ENCODE assay signal across 11 cellular contexts in the genomic region with DNA sequence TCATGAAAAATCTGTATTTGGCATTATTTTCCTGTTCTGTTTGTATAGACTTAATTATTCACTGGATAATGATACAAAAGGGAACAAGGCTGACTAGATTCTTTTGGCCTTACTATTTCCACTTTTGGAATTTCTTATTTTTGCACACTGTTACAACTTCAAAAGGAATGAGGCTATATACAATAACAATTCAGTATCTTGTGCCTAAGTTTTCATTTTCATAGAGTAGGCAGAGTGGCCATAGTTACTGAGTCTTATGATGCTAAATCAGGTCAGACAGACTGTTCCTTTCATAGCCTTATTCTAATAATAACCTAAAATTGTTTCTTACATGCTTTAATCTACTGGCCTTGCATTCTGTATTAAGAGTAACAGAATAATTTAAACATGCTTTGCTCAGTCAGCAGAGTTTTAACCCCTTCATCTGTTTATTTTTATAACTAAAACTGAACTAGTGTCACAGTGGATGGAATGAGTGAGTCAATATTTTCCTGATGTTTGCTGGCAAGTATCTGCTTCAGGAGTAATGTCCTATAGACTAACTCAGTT.
DNase-seq lines count a peak whose midpoint lies in the region; ATAC-seq and TF ChIP-seq lines count a peak whose summit lies in the region.
"Had no signal": no experiment of that assay in that cellular context is flagged by ENCODE, and none has a peak within 500 bp of the region (broad histone marks: within the 10 kb centered on the region; RNA-seq: fewer than 3 reads in every experiment).

No MANE protein-coding gene starts in this region.

- in situ Hi-C loops in astrocyte of the spinal cord (cut with HindIII; ENCODE audit: low sequenced_read_pairs): no loop called here

- H3K4me1 Mint-ChIP-seq in stimulated activated naive B cell treated with anti-CD40 and anti-IgM and Interleukin-4, amounts not matched to agents 10 μg/mL and 1 μg/mL and 100 μg/mL, for 72 hours: peaks cover 1 to 9% of the 10 kb centered on the region in 2 donors

- H3K9me3 Mint-ChIP-seq in stimulated activated naive B cell treated with anti-CD40 and anti-IgM and Interleukin-4, amounts not matched to agents 10 μg/mL and 1 μg/mL and 100 μg/mL, for 72 hours: no peaks in the 10 kb centered on the region

- H3K4me3 ChIP-seq in astrocyte of the spinal cord (ENCODE audit: low read depth, low read length): no peak overlapping the region

- no peak overlapping the region for H3K27ac Mint-ChIP-seq in stimulated activated naive B cell treated with anti-CD40 and anti-IgM and Interleukin-4, amounts not matched to agents 10 μg/mL and 1 μg/mL and 100 μg/mL, for 72 hours

- H3K4me3 Mint-ChIP-seq in stimulated activated naive B cell treated with anti-CD40 and anti-IgM and Interleukin-4, amounts not matched to agents 10 μg/mL and 1 μg/mL and 100 μg/mL, for 72 hours: no peak overlapping the region

- H3K27me3 Mint-ChIP-seq in stimulated activated naive B cell treated with anti-CD40 and anti-IgM and Interleukin-4, amounts not matched to agents 10 μg/mL and 1 μg/mL and 100 μg/mL, for 72 hours: peaks cover 6 to 9% of the 10 kb centered on the region in 2 donors

- peak; percentile 29 for DNase-seq in NCI-H2171 treated with DMSO at 0.1 percent for 48 hours (lab: John Stamatoyannopoulos, UW)
- DNase-seq in NCI-H2171 (lab: John Stamatoyannopoulos, UW): no peak
- DNase-seq in astrocyte of the spinal cord (ENCODE audit: low read depth, low spot score): peak; percentile 85
- peak; percentile 18 for DNase-seq in hepatic stellate cell (ENCODE audit: low spot score)
- DNase-seq in stromal cell of bone marrow (ENCODE audit: low read depth): peak; percentile 47
- no peak for DNase-seq in stimulated activated naive B cell treated with anti-CD40 and anti-IgM and Interleukin-4, amounts not matched to agents 10 μg/mL and 1 μg/mL and 100 μg/mL, for 72 hours
- DNase-seq: activated T-cell treated with anti-CD3 and anti-CD28 coated beads for 4 hours, KBM-7, RPMI8226 had no signal

- no peak for TF ChIP-seq CTCF in astrocyte of the spinal cord (IDR thresholded peaks at IDR 0.05; ENCODE audit: low read depth, low read length)

- peaks cover 3 to 14% of the 10 kb centered on the region in 2 donors for H3K36me3 Mint-ChIP-seq in stimulated activated naive B cell treated with anti-CD40 and anti-IgM and Interleukin-4, amounts not matched to agents 10 μg/mL and 1 μg/mL and 100 μg/mL, for 72 hours

- ATAC-seq in HG02885 (IDR thresholded peaks at IDR 0.05; ENCODE audit: poor library complexity, unreplicated experiment): no peak
- ATAC-seq in stimulated activated naive B cell treated with anti-CD40 and anti-IgM and Interleukin-4, amounts not matched to agents 10 μg/mL and 1 μg/mL and 100 μg/mL, for 72 hours (replicated peaks): no peak
- ATAC-seq in HG02588 (IDR thresholded peaks at IDR 0.05; ENCODE audit: unreplicated experiment): no peak

Comparison
In these comparisons a context has a peak if more than half of its experiments do, and no peak if none do; other contexts are left out.
1. DNase-seq: peak in NCI-H2171 treated with DMSO at 0.1 percent for 48 hours (single experiment), astrocyte of the spinal cord (single experiment), hepatic stellate cell (single experiment) and stromal cell of bone marrow (single experiment); none in NCI-H2171 (single experiment) and stimulated activated naive B cell treated with anti-CD40 and anti-IgM and Interleukin-4, amounts not matched to agents 10 μg/mL and 1 μg/mL and 100 μg/mL, for 72 hours (single experiment).